7 cellular contexts compared by ENCODE assay signal in genomic region chr2:134119117-134119671, GRCh38.
A peak's percentile ranks its signal among the peaks of the same experiment; 100 is the strongest.
DNase-seq lines count a peak whose midpoint lies in the region; ATAC-seq and TF ChIP-seq lines count a peak whose summit lies in the region.

No MANE protein-coding gene starts in this region.

- in situ Hi-C loops in gastrocnemius medialis (cut with MboI; ENCODE audit: low sequenced_read_pairs in 4 of 4), result loop anchor here (5.0 to 25.0 kb wide), 7 partner anchors 116 to 793 kb away; partner anchors contain the start of gene CCNT2 (in 1 of the 4)

- H3F3A ChIP-seq in PC-9 (ENCODE audit: insufficient read depth, low read depth), result no peaks in the 10 kb centered on the region

- ATAC-seq in GM18870 (IDR thresholded peaks at IDR 0.05; ENCODE audit: unreplicated experiment) (peak; percentile 6), HG02642 (IDR thresholded peaks at IDR 0.05; ENCODE audit: poor library complexity, unreplicated experiment) (peak; percentile 8), gastrocnemius medialis (no peak)

- peak overlapping the region; percentile 84 for H3K4me2 ChIP-seq in PC-9

- WGBS in esophagus squamous epithelium, 2 donors, result 18 to 21% methylated on average over 8 of the region's 8 CpGs

- H3K36me3 ChIP-seq in PC-9 (ENCODE audit: low read depth), result no peaks in the 10 kb centered on the region
- H3K36me3 ChIP-seq in esophagus squamous epithelium, result no peaks in the 10 kb centered on the region
- no peaks in the 10 kb centered on the region for H3K36me3 ChIP-seq in gastrocnemius medialis

- H3K27me3 ChIP-seq in PC-9 (ENCODE audit: insufficient read depth, low read depth) (no peaks in the 10 kb centered on the region), esophagus squamous epithelium (peaks cover 0 to 2% (median 0%) of the 10 kb centered on the region in 4 donors), gastrocnemius medialis (no peaks in the 10 kb centered on the region)

- TF ChIP-seq CTCF in PC-9 (conservative IDR thresholded peaks at IDR 0.05) (no peak), esophagus squamous epithelium (IDR thresholded peaks at IDR 0.05) (no peak), gastrocnemius medialis (IDR thresholded peaks at IDR 0.05 in 4 of 5, conservative IDR thresholded peaks at IDR 0.05 in 1 of 5) (no peak)

- H3K4me3 ChIP-seq in PC-9 (peak overlapping the region; percentile 97), esophagus squamous epithelium (peak overlapping the region in 3 of 4 donors; percentile 77 to 94 (median 85)), gastrocnemius medialis (peak overlapping the region; percentile 68 to 86 (median 81))

- DNase-seq in PC-9, result no peak
- DNase-seq in esophagus squamous epithelium (lab: John Stamatoyannopoulos, UW), result no peak
- no peak for DNase-seq in gastrocnemius medialis
- no peak for DNase-seq in H4 (ENCODE audit: low spot score)
- DNase-seq in LoVo (ENCODE audit: low spot score), result no peak

- no TSS peak for BruUV-seq in PC-9 (replicated peaks; lab: Mats Ljungman, UMichigan)

- H3K9me3 ChIP-seq in PC-9 (ENCODE audit: insufficient read depth, low read depth) (no peaks in the 10 kb centered on the region), esophagus squamous epithelium (no peaks in the 10 kb centered on the region), gastrocnemius medialis (no peaks in the 10 kb centered on the region)

- H3K27ac ChIP-seq in PC-9 (no peak overlapping the region), esophagus squamous epithelium (peak overlapping the region in 3 of 4 donors; percentile 83 to 96 (median 92)), gastrocnemius medialis (peak overlapping the region; percentile 61 to 79 (median 73))

- H3K79me2 ChIP-seq in PC-9 (ENCODE audit: low read depth), result peaks cover 11% of the 10 kb centered on the region

- TF ChIP-seq POLR2A in esophagus squamous epithelium (IDR thresholded peaks at IDR 0.05) (no peak), gastrocnemius medialis (IDR thresholded peaks at IDR 0.05) (no peak)

- H3K4me1 ChIP-seq in PC-9 (replicated peaks; ENCODE audit: insufficient read depth) (peaks cover 12% of the 10 kb centered on the region), esophagus squamous epithelium (peaks cover 12 to 46% (median 17%) of the 10 kb centered on the region in 3 donors), gastrocnemius medialis (peaks cover 12 to 15% of the 10 kb centered on the region in 2 donors)

- H2AFZ ChIP-seq in PC-9, result peak overlapping the region; percentile 98

- POLR2A ChIA-PET in PC-9 (lab: Charles Lee; ENCODE audit: unreplicated experiment), result interaction anchor here (0.7 to 1.1 kb wide), 4 partner anchors 18 to 298 kb away, joined by 3 to 8 read pairs (median 4); no protein-coding TSS in a partner anchor

- CTCF ChIA-PET in PC-9 (lab: Charles Lee), result interaction anchor here (0.6 to 2.0 kb wide), 11 partner anchors 18 to 493 kb away, joined by 3 to 14 read pairs (median 4); no protein-coding TSS in a partner anchor

- 0 out of 2 replicates have a peak, but pooled peaks cover under 1% of the 10 kb centered on the region for H4K20me1 ChIP-seq in PC-9 (ENCODE audit: insufficient read depth)

- intact Hi-C loops in PC-9 (cut with micrococcal nuclease; ENCODE audit: unreplicated experiment) (loop anchor here (5.0 to 10.0 kb wide), 4 partner anchors 68 to 796 kb away; partner anchors contain the start of gene CCNT2), esophagus squamous epithelium (cut with DNase I) (loop anchor here (10.0 kb wide), 1 partner anchor 296 kb away; no protein-coding TSS in a partner anchor), gastrocnemius medialis (cut with DNase I; ENCODE audit: low total_unique reads) (loop anchor here (5.0 kb wide), 2 partner anchors 53 to 88 kb away; no protein-coding TSS in a partner anchor)

- no peaks in the 10 kb centered on the region for H3K9me2 ChIP-seq in PC-9 (ENCODE audit: insufficient read depth)

Comparison
In these comparisons a context has a peak if more than half of its experiments do, and no peak if none do; other contexts are left out.
1. ATAC-seq: peak in GM18870 (single experiment) and HG02642 (single experiment); none in gastrocnemius medialis (0 of 2).
2. Peak in every context shown above with its lines, with median percentiles within 50 percentile points of each other: H3K4me3 ChIP-seq.